9 cellular contexts compared by ENCODE assay signal in genomic region chr1:37851782-37852210, GRCh38. TPM values are rescaled to one million over a fixed set of nuclear protein-coding genes. Genes with fewer than 3 reads are reported as not detected.
DNase-seq lines count a peak whose midpoint lies in the region; ATAC-seq and TF ChIP-seq lines count a peak whose summit lies in the region.
"Had no signal": no experiment of that assay in that cellular context is flagged by ENCODE, and none has a peak within 500 bp of the region (broad histone marks: within the 10 kb centered on the region; RNA-seq: fewer than 3 reads in every experiment).

No MANE protein-coding gene starts in this region.

- H3K4me1 Mint-ChIP-seq in stimulated activated naive B cell treated with anti-CD40 and anti-IgM and Interleukin-4, amounts not matched to agents 10 μg/mL and 1 μg/mL and 100 μg/mL, for 72 hours: peaks cover 20 to 23% of the 10 kb centered on the region in 2 donors
- no peaks in the 10 kb centered on the region for H3K4me1 Mint-ChIP-seq in endodermal cell

- H3K9me3 Mint-ChIP-seq in stimulated activated naive B cell treated with anti-CD40 and anti-IgM and Interleukin-4, amounts not matched to agents 10 μg/mL and 1 μg/mL and 100 μg/mL, for 72 hours: no peaks in the 10 kb centered on the region
- H3K9me3 Mint-ChIP-seq in endodermal cell: no peaks in the 10 kb centered on the region

- no peaks in the 10 kb centered on the region for H3K27me3 Mint-ChIP-seq in stimulated activated naive B cell treated with anti-CD40 and anti-IgM and Interleukin-4, amounts not matched to agents 10 μg/mL and 1 μg/mL and 100 μg/mL, for 72 hours
- no peaks in the 10 kb centered on the region for H3K27me3 Mint-ChIP-seq in endodermal cell (ENCODE audit: insufficient read depth)

- TF ChIP-seq CTCF in right atrium auricular region (IDR thresholded peaks at IDR 0.05) (no peak), OCI-LY1 (IDR thresholded peaks at IDR 0.05; ENCODE audit: low read length) (no peak), endodermal cell (conservative IDR thresholded peaks at IDR 0.05) (no peak)

- no peaks in the 10 kb centered on the region for H3K9me3 ChIP-seq in right atrium auricular region
- H3K9me3 ChIP-seq in OCI-LY1 (ENCODE audit: low read length): no peaks in the 10 kb centered on the region
- no peaks in the 10 kb centered on the region for H3K9me3 ChIP-seq in endodermal cell (ENCODE audit: control insufficient read depth, low read length)

- intact Hi-C loops in Right ventricle myocardium superior (cut with DNase I): loop anchor here (10.0 kb wide), 1 partner anchor 157 kb away; the partner anchor contains the start of gene CDCA8

- no peak overlapping the region for H3K4me2 ChIP-seq in OCI-LY1 (ENCODE audit: low read length)

- H3F3A ChIP-seq in OCI-LY1 (ENCODE audit: insufficient read depth, low read length): no peaks in the 10 kb centered on the region

- H3K27me3 ChIP-seq in right atrium auricular region: no peaks in the 10 kb centered on the region
- H3K27me3 ChIP-seq in OCI-LY1 (ENCODE audit: insufficient read depth, low read length): no peaks in the 10 kb centered on the region
- H3K27me3 ChIP-seq in endodermal cell (ENCODE audit: control insufficient read depth, insufficient read depth, low read length, poor library complexity, severe bottlenecking): no peaks in the 10 kb centered on the region

- no peak overlapping the region for H3K4me3 ChIP-seq in right atrium auricular region
- H3K4me3 ChIP-seq in OCI-LY1 (ENCODE audit: low read depth, low read length, poor library complexity, severe bottlenecking): no peak overlapping the region
- H3K4me3 ChIP-seq in endodermal cell (ENCODE audit: low read length): no peak overlapping the region

- H3K27ac Mint-ChIP-seq in stimulated activated naive B cell treated with anti-CD40 and anti-IgM and Interleukin-4, amounts not matched to agents 10 μg/mL and 1 μg/mL and 100 μg/mL, for 72 hours: no peak overlapping the region
- no peak overlapping the region for H3K27ac Mint-ChIP-seq in endodermal cell

- ATAC-seq in Right ventricle myocardium superior (ENCODE audit: poor library complexity) (peak; percentile 57), HG03457 (IDR thresholded peaks at IDR 0.05; ENCODE audit: unreplicated experiment) (no peak), GM18505 (IDR thresholded peaks at IDR 0.05; ENCODE audit: unreplicated experiment) (no peak)
- ATAC-seq in stimulated activated naive B cell treated with anti-CD40 and anti-IgM and Interleukin-4, amounts not matched to agents 10 μg/mL and 1 μg/mL and 100 μg/mL, for 72 hours (replicated peaks): peak; percentile 84 to 86

- no peaks in the 10 kb centered on the region for H4K20me1 ChIP-seq in OCI-LY1 (ENCODE audit: insufficient read depth, low read length)

- no peak overlapping the region for H3K27ac ChIP-seq in right atrium auricular region
- peak overlapping the region; percentile 33 for H3K27ac ChIP-seq in OCI-LY1 (ENCODE audit: low read depth, low read length, poor library complexity, severe bottlenecking)
- no peak overlapping the region for H3K27ac ChIP-seq in endodermal cell (ENCODE audit: low read depth, low read length)

- peaks cover 12% of the 10 kb centered on the region for H3K79me2 ChIP-seq in OCI-LY1 (ENCODE audit: insufficient read depth, low read length)

- H2AFZ ChIP-seq in OCI-LY1 (ENCODE audit: low read length): no peak overlapping the region

- TF ChIP-seq POLR2A in GM18505 (IDR thresholded peaks at IDR 0.05; ENCODE audit: borderline replicate concordance, extremely low read depth, insufficient read depth, insufficient read length): no peak

- peaks cover 16 to 22% of the 10 kb centered on the region in 2 donors for H3K36me3 Mint-ChIP-seq in stimulated activated naive B cell treated with anti-CD40 and anti-IgM and Interleukin-4, amounts not matched to agents 10 μg/mL and 1 μg/mL and 100 μg/mL, for 72 hours
- H3K36me3 Mint-ChIP-seq in endodermal cell (ENCODE audit: low read depth): peaks cover 17% of the 10 kb centered on the region

- 83 to 90% methylated on average over 2 of the region's 2 CpGs for WGBS in endodermal cell (ENCODE audit: insufficient coverage in 1 of 2, insufficient read length in 1 of 2), 2 experiments

- peaks cover 6% of the 10 kb centered on the region for H3K36me3 ChIP-seq in right atrium auricular region
- H3K36me3 ChIP-seq in OCI-LY1 (ENCODE audit: insufficient read depth, low read length): peaks cover 40% of the 10 kb centered on the region; the same call in 1 of the 2 replicates
- peaks cover 10% of the 10 kb centered on the region for H3K36me3 ChIP-seq in endodermal cell (ENCODE audit: control insufficient read depth, insufficient read depth, low read length)

- no peaks in the 10 kb centered on the region for H3K9me2 ChIP-seq in OCI-LY1 (ENCODE audit: low read depth, low read length)

- H3K9ac ChIP-seq in OCI-LY1 (ENCODE audit: low read length) (no peak overlapping the region), endodermal cell (ENCODE audit: extremely low read depth, low read length, poor library complexity, severe bottlenecking) (no peak overlapping the region)

- no peak for DNase-seq in Right ventricle myocardium superior
- DNase-seq in right atrium auricular region (ENCODE audit: low spot score): no peak
- DNase-seq in fibroblast of gingiva (ENCODE audit: low read depth): peak; percentile 26
- DNase-seq in stimulated activated naive B cell treated with anti-CD40 and anti-IgM and Interleukin-4, amounts not matched to agents 10 μg/mL and 1 μg/mL and 100 μg/mL, for 72 hours: no peak
- no peak for DNase-seq in endodermal cell
- DNase-seq: amygdala had no signal

- no peak overlapping the region for H3K4me3 Mint-ChIP-seq in stimulated activated naive B cell treated with anti-CD40 and anti-IgM and Interleukin-4, amounts not matched to agents 10 μg/mL and 1 μg/mL and 100 μg/mL, for 72 hours
- no peak overlapping the region for H3K4me3 Mint-ChIP-seq in endodermal cell

- H3K4me1 ChIP-seq in right atrium auricular region: peaks cover 0 to 40% of the 10 kb centered on the region in 2 donors
- peaks cover 11% of the 10 kb centered on the region for H3K4me1 ChIP-seq in OCI-LY1 (ENCODE audit: insufficient read depth, low read length, severe bottlenecking)
- H3K4me1 ChIP-seq in endodermal cell (ENCODE audit: control insufficient read depth, insufficient read depth, low read length): no peaks in the 10 kb centered on the region

RNA-seq across cellular contexts. Expression of gene MTF1, which starts 7.6 kb away (rescaled TPM):
- total RNA-seq in Right ventricle myocardium superior: 12.5 TPM
- 1 to 10 TPM; 2.3 to 4.8 TPM for total RNA-seq in right atrium auricular region
- total RNA-seq in endodermal cell: 10 to 100 TPM; 16.6 to 17.1 TPM
- 5.7 TPM for polyA plus RNA-seq in endodermal cell (2013, experiment 1 of 2)
- 5.3 TPM for polyA plus RNA-seq in endodermal cell (2013, experiment 2 of 2)

RNA-seq across cellular contexts. Expression of gene YRDC, which starts 43.8 kb away (rescaled TPM):
- total RNA-seq in Right ventricle myocardium superior (4.5 TPM), right atrium auricular region (1 to 10 TPM; 6.1 to 8.6 TPM), endodermal cell (10 to 100 TPM; 21.0 to 21.1 TPM)
- 18.1 TPM for polyA plus RNA-seq in endodermal cell (2013, experiment 1 of 2)
- 17.8 TPM for polyA plus RNA-seq in endodermal cell (2013, experiment 2 of 2)

RNA-seq across cellular contexts. Expression of gene C1orf122, which starts 44.2 kb away (rescaled TPM):
- total RNA-seq in Right ventricle myocardium superior (52.2 TPM), right atrium auricular region (10 to 100 TPM; 71.5 to 89.3 TPM), endodermal cell (10 to 100 TPM; 57.3 to 60.8 TPM)
- polyA plus RNA-seq in endodermal cell (2013, experiment 1 of 2): 44.1 TPM
- 40.7 TPM for polyA plus RNA-seq in endodermal cell (2013, experiment 2 of 2)

RNA-seq across cellular contexts. Expression of gene MANEAL, which starts 58.1 kb away (rescaled TPM):
- total RNA-seq in Right ventricle myocardium superior (0.91 TPM), right atrium auricular region (1 to 10 TPM in 1 of 2 donors, under 1 TPM in 1; 0.67 to 1.0 TPM), endodermal cell (1 to 10 TPM; 7.0 to 9.6 TPM)
- 5.9 TPM for polyA plus RNA-seq in endodermal cell (2013, experiment 1 of 2)
- polyA plus RNA-seq in endodermal cell (2013, experiment 2 of 2): 5.0 TPM

Comparison
In these comparisons a context has a peak if more than half of its experiments do, and no peak if none do; other contexts are left out.
1. ATAC-seq: peak in Right ventricle myocardium superior (single experiment) and stimulated activated naive B cell treated with anti-CD40 and anti-IgM and Interleukin-4, amounts not matched to agents 10 μg/mL and 1 μg/mL and 100 μg/mL, for 72 hours (2 of 2); none in HG03457 (single experiment) and GM18505 (single experiment).